In the genomic region with DNA sequence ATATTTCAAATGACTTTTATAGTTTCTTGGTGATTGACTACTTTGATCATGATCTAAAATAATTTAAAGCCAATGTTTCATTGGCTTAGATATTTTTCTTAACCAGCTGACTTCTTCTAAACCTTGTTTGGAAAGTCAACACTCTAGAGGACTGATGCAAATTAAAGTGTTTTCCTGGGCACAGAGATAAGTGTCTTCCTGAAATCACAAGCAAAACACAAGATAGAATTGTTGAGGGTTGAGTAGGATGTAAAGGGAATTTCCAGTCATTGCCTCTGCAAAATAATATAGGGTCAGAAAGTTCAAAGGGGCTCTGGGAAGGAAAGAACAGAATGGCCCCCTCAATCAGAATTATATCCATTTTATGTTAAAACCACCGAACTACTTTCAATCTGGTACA, we compare ENCODE assay signal across 18 cellular contexts.
DNase-seq lines count a peak whose midpoint lies in the region; ATAC-seq and TF ChIP-seq lines count a peak whose summit lies in the region.
"Had no signal": no experiment of that assay in that cellular context is flagged by ENCODE, and none has a peak within 500 bp of the region (broad histone marks: within the 10 kb centered on the region; RNA-seq: fewer than 3 reads in every experiment).

No MANE protein-coding gene starts in this region.

- peaks cover 1 to 12% of the 10 kb centered on the region in 2 donors for H3K4me1 ChIP-seq in neuronal stem cell (ENCODE audit: control insufficient read depth in 2 of 2, insufficient read depth in 1 of 2, low read depth in 1 of 2, low read length in 2 of 2)
- H3K4me1 ChIP-seq in upper lobe of right lung: peaks cover 7% of the 10 kb centered on the region

- H3K9me3 Mint-ChIP-seq in brain: peaks cover 0 to 3% (median 0%) of the 10 kb centered on the region in 5 experiments

- no peak overlapping the region for H2BK15ac ChIP-seq in neuronal stem cell (ENCODE audit: low read length)

- WGBS in neuronal stem cell (ENCODE audit: extremely low coverage in 2 of 2, insufficient read length in 2 of 2, insufficient replicate concordance in 1 of 2), 2 donors: no CpG with 5 or more reads among the region's 1 CpG

- TF ChIP-seq CTCF in brain (conservative IDR thresholded peaks at IDR 0.05) (no peak), fibroblast of pulmonary artery (IDR thresholded peaks at IDR 0.05; ENCODE audit: low read length, missing control alignments) (no peak), upper lobe of right lung (IDR thresholded peaks at IDR 0.05) (no peak)

- H3K4me3 Mint-ChIP-seq in brain: no peak overlapping the region
- H3K4me3 Mint-ChIP-seq: B cell had no signal

- no peak overlapping the region for H3K9ac ChIP-seq in neuronal stem cell (ENCODE audit: low read depth, low read length, poor library complexity)

- no peak overlapping the region for H2BK12ac ChIP-seq in neuronal stem cell (ENCODE audit: low read length)

- H3K9me3 ChIP-seq in neuronal stem cell (replicated peaks in 1 of 2; ENCODE audit: control insufficient read depth in 2 of 2, insufficient read depth in 1 of 2, low read depth in 1 of 2, low read length in 2 of 2) (no peaks in the 10 kb centered on the region), upper lobe of right lung (no peaks in the 10 kb centered on the region)

- no peak overlapping the region for H4K91ac ChIP-seq in neuronal stem cell (ENCODE audit: low read depth, low read length, poor library complexity)

- ATAC-seq in upper lobe of right lung: no peak
- no peak for ATAC-seq in HG02840 (IDR thresholded peaks at IDR 0.05; ENCODE audit: low FRiP score, unreplicated experiment)
- ATAC-seq: HepG2 had no signal

- peak overlapping the region; percentile 13 for H2AFZ ChIP-seq in neuronal stem cell (ENCODE audit: low read length)

- no peak overlapping the region for H2BK120ac ChIP-seq in neuronal stem cell (ENCODE audit: low read depth, low read length)

- no peak overlapping the region for H3K27ac ChIP-seq in neuronal stem cell (replicated peaks; ENCODE audit: low read length)
- no peak overlapping the region for H3K27ac ChIP-seq in upper lobe of right lung
- H3K27ac ChIP-seq: 22Rv1 had no signal

- H3K4ac ChIP-seq in neuronal stem cell (ENCODE audit: low read length): no peak overlapping the region

- no peak overlapping the region for H3K23ac ChIP-seq in neuronal stem cell (ENCODE audit: low read depth, low read length, poor library complexity)

- no peak overlapping the region for H3K4me2 ChIP-seq in neuronal stem cell (ENCODE audit: insufficient read depth, low read length, poor library complexity, severe bottlenecking)

- no peak overlapping the region for H2AK5ac ChIP-seq in neuronal stem cell (ENCODE audit: low read depth, low read length)

- no peaks in the 10 kb centered on the region for H3K79me1 ChIP-seq in neuronal stem cell (ENCODE audit: low read depth, low read length)

- peak overlapping the region in 3 of 5 experiments; percentile 28 to 81 (median 60) for H3K27ac Mint-ChIP-seq in brain
- H3K27ac Mint-ChIP-seq: B cell had no signal

- no peaks in the 10 kb centered on the region for H3K27me3 Mint-ChIP-seq in brain
- H3K27me3 Mint-ChIP-seq: B cell had no signal

- H3K14ac ChIP-seq in neuronal stem cell (ENCODE audit: low read length): no peak overlapping the region

- no peak overlapping the region for H2BK5ac ChIP-seq in neuronal stem cell (ENCODE audit: low read length)

- H3K4me3 ChIP-seq in fibroblast of pulmonary artery (replicated peaks; ENCODE audit: low read depth, low read length) (no peak overlapping the region), neuronal stem cell (ENCODE audit: low read length in 2 of 2) (no peak overlapping the region), upper lobe of right lung (no peak overlapping the region)

- DNase-seq in DMS53 (lab: John Stamatoyannopoulos, UW) (peak; percentile 33), DMS53 treated with DMSO at 0.1 percent for 48 hours (lab: John Stamatoyannopoulos, UW; ENCODE audit: unreplicated experiment) (no peak), fibroblast of pulmonary artery (ENCODE audit: low read depth) (peak; percentile 57), neuronal stem cell (ENCODE audit: low spot score) (no peak), upper lobe of right lung (no peak)
- no peak for DNase-seq in activated naive CD4-positive, alpha-beta T cell (lab: John Stamatoyannopoulos, UW)
- DNase-seq: DMS 273 treated with DMSO at 0.1 percent for 48 hours, GDM1, KBM-7, MV-4-11, NCI-H1930, OCI-M1, SHP77 had no signal

- no peak overlapping the region for H3K18ac ChIP-seq in neuronal stem cell (ENCODE audit: low read length)

- H3K27me3 ChIP-seq in neuronal stem cell (ENCODE audit: control insufficient read depth in 3 of 3, insufficient read depth in 3 of 3, low read depth in 1 of 3, low read length in 3 of 3): no peaks in the 10 kb centered on the region
- H3K27me3 ChIP-seq in upper lobe of right lung: no peaks in the 10 kb centered on the region

- peaks cover 37% of the 10 kb centered on the region for H3K4me1 Mint-ChIP-seq in brain
- H3K4me1 Mint-ChIP-seq: B cell had no signal

- H3K36me3 ChIP-seq in neuronal stem cell (replicated peaks in 1 of 2; ENCODE audit: control insufficient read depth in 2 of 2, insufficient read depth in 2 of 2, low read length in 2 of 2) (no peaks in the 10 kb centered on the region), upper lobe of right lung (no peaks in the 10 kb centered on the region)

- H3K36me3 Mint-ChIP-seq in brain: no peaks in the 10 kb centered on the region

- no peak overlapping the region for H4K8ac ChIP-seq in neuronal stem cell (ENCODE audit: low read depth, low read length)

- intact Hi-C loops in upper lobe of right lung (cut with DNase I): no loop called here

Comparison
In these comparisons a context has a peak if more than half of its experiments do, and no peak if none do; other contexts are left out.
1. DNase-seq: peak in DMS53 (single experiment) and fibroblast of pulmonary artery (single experiment); none in DMS53 treated with DMSO at 0.1 percent for 48 hours (single experiment), neuronal stem cell (single experiment), activated naive CD4-positive, alpha-beta T cell (0 of 4) and upper lobe of right lung (single experiment).